In genomic region chr2:218322756-218323525, GRCh38 we compare ENCODE assay signal across 1 cellular context.
TF ChIP-seq lines count a peak whose summit lies in the region.

No MANE protein-coding gene starts in this region.

TF ChIP-seq in K562, 482 proteins besides CTCF, POLR2A, EP300 and RAD21 (continued from another document and continues in another):
- TF ChIP-seq, protein P1, sequence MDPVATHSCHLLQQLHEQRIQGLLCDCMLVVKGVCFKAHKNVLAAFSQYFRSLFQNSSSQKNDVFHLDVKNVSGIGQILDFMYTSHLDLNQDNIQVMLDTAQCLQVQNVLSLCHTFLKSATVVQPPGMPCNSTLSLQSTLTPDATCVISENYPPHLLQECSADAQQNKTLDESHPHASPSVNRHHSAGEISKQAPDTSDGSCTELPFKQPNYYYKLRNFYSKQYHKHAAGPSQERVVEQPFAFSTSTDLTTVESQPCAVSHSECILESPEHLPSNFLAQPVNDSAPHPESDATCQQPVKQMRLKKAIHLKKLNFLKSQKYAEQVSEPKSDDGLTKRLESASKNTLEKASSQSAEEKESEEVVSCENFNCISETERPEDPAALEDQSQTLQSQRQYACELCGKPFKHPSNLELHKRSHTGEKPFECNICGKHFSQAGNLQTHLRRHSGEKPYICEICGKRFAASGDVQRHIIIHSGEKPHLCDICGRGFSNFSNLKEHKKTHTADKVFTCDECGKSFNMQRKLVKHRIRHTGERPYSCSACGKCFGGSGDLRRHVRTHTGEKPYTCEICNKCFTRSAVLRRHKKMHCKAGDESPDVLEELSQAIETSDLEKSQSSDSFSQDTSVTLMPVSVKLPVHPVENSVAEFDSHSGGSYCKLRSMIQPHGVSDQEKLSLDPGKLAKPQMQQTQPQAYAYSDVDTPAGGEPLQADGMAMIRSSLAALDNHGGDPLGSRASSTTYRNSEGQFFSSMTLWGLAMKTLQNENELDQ (CRISPR knock-in tag; IDR thresholded peaks at IDR 0.05; ENCODE audit: borderline replicate concordance), result no peak
- peak; percentile 82; the same call in 1 of the 2 replicates for TF ChIP-seq HNRNPL (IDR thresholded peaks at IDR 0.05; ENCODE audit: low read depth, low read length)
- no peak for TF ChIP-seq SMAD3 (CRISPR knock-in tag; conservative IDR thresholded peaks at IDR 0.05)
- peak in 1 of 2 experiments; percentile 73; a peak in 1 of 4 replicates for TF ChIP-seq MAZ (CRISPR knock-in tag; conservative IDR thresholded peaks at IDR 0.05 in 1 of 2, IDR thresholded peaks at IDR 0.05 in 1 of 2)
- no peak for TF ChIP-seq BRD9 (IDR thresholded peaks at IDR 0.05; ENCODE audit: low read depth, partially characterized antibody)
- no peak for TF ChIP-seq TAF9B (IDR thresholded peaks at IDR 0.05; ENCODE audit: partially characterized antibody)
- no peak for TF ChIP-seq ZNF347 (CRISPR knock-in tag; IDR thresholded peaks at IDR 0.05; ENCODE audit: low read depth)
- TF ChIP-seq ILK (tag; IDR thresholded peaks at IDR 0.05; ENCODE audit: borderline replicate concordance, low read depth), result no peak
- peak; percentile 67; the same call in 1 of the 2 replicates for TF ChIP-seq TEAD4 (IDR thresholded peaks at IDR 0.05; ENCODE audit: low read length)
- no peak for TF ChIP-seq TEAD4 (CRISPR knock-in tag; IDR thresholded peaks at IDR 0.05; ENCODE audit: borderline replicate concordance)
- no peak for TF ChIP-seq HDAC6 (IDR thresholded peaks at IDR 0.05; ENCODE audit: low read depth, low read length)
- TF ChIP-seq ZNF583 (CRISPR knock-in tag; IDR thresholded peaks at IDR 0.05), result no peak
- TF ChIP-seq GATAD2B (IDR thresholded peaks at IDR 0.05; ENCODE audit: borderline replicate concordance), result peak; percentile 17; the same call in 1 of the 2 replicates
- TF ChIP-seq ZKSCAN1 (IDR thresholded peaks at IDR 0.05; ENCODE audit: low read depth, low read length), result no peak
- no peak for TF ChIP-seq SMARCA5 (IDR thresholded peaks at IDR 0.05)
- TF ChIP-seq PRPF4 (IDR thresholded peaks at IDR 0.05; ENCODE audit: insufficient read depth, low read depth, low read length, poor library complexity, severe bottlenecking), result no peak
- TF ChIP-seq, protein P2, sequence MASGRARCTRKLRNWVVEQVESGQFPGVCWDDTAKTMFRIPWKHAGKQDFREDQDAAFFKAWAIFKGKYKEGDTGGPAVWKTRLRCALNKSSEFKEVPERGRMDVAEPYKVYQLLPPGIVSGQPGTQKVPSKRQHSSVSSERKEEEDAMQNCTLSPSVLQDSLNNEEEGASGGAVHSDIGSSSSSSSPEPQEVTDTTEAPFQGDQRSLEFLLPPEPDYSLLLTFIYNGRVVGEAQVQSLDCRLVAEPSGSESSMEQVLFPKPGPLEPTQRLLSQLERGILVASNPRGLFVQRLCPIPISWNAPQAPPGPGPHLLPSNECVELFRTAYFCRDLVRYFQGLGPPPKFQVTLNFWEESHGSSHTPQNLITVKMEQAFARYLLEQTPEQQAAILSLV (tag; IDR thresholded peaks at IDR 0.05), result no peak
- TF ChIP-seq BHLHE40 (IDR thresholded peaks at IDR 0.05; ENCODE audit: low read length), result peak; percentile 76
- no peak for TF ChIP-seq SPI1 (IDR thresholded peaks at IDR 0.05; ENCODE audit: borderline replicate concordance, low read depth, low read length)
- no peak for TF ChIP-seq ZBTB2 (IDR thresholded peaks at IDR 0.05)
- TF ChIP-seq ELK3 (CRISPR knock-in tag; IDR thresholded peaks at IDR 0.05), result no peak
- TF ChIP-seq NRF1 (conservative IDR thresholded peaks at IDR 0.05 in 1 of 2, IDR thresholded peaks at IDR 0.05 in 1 of 2), result peak; percentile 70 to 75
- TF ChIP-seq ZNF41 (CRISPR knock-in tag; conservative IDR thresholded peaks at IDR 0.05), result no peak
- 0 out of 2 replicates have a peak, but pooled peaks have one; percentile 6 for TF ChIP-seq LEF1 (IDR thresholded peaks at IDR 0.05)
- TF ChIP-seq MNT (conservative IDR thresholded peaks at IDR 0.05), result peak in 1 of 2 experiments; percentile 69; a peak in 2 of 4 replicates
- TF ChIP-seq RB1 (IDR thresholded peaks at IDR 0.05; ENCODE audit: low read depth), result 0 out of 2 replicates have a peak, but pooled peaks have one; percentile 49
- TF ChIP-seq MEIS2 (IDR thresholded peaks at IDR 0.05; ENCODE audit: partially characterized antibody), result peak; percentile 24
- TF ChIP-seq KLF1 (tag; IDR thresholded peaks at IDR 0.05), result 0 out of 2 replicates have a peak, but pooled peaks have one; percentile 45
- peak; percentile 75 for TF ChIP-seq POLR2G (IDR thresholded peaks at IDR 0.05; ENCODE audit: low read depth, low read length)
- no peak for TF ChIP-seq TCF7 (IDR thresholded peaks at IDR 0.05; ENCODE audit: borderline replicate concordance)
- TF ChIP-seq E2F5 (CRISPR knock-in tag; IDR thresholded peaks at IDR 0.05), result no peak
- no peak for TF ChIP-seq PTBP1 (IDR thresholded peaks at IDR 0.05; ENCODE audit: low read depth, low read length)
- no peak for TF ChIP-seq KLF6 (CRISPR knock-in tag; IDR thresholded peaks at IDR 0.05; ENCODE audit: borderline replicate concordance)
- TF ChIP-seq NCOR1 (IDR thresholded peaks at IDR 0.05), result peak; percentile 61
- no peak for TF ChIP-seq KAT8 (IDR thresholded peaks at IDR 0.05; ENCODE audit: low read depth)
- no peak for TF ChIP-seq CEBPG (CRISPR knock-in tag; IDR thresholded peaks at IDR 0.05)
- TF ChIP-seq CEBPG (tag; conservative IDR thresholded peaks at IDR 0.05 in 1 of 2, IDR thresholded peaks at IDR 0.05 in 1 of 2), result no peak
- TF ChIP-seq ZSCAN29 (IDR thresholded peaks at IDR 0.05), result no peak
- no peak for TF ChIP-seq RNF2 (IDR thresholded peaks at IDR 0.05)
- TF ChIP-seq HDAC1 (IDR thresholded peaks at IDR 0.05), result peak in 1 of 2 experiments; percentile 28; a peak in 1 of 4 replicates
- TF ChIP-seq FUS (optimal IDR thresholded peaks at IDR 0.05; ENCODE audit: low read depth, low read length), result peak; percentile 19
- no peak for TF ChIP-seq FOXJ3 (CRISPR knock-in tag; IDR thresholded peaks at IDR 0.05)
- TF ChIP-seq DDX20 (tag; IDR thresholded peaks at IDR 0.05; ENCODE audit: low read depth), result no peak
- no peak for TF ChIP-seq JUNB (CRISPR knock-in tag; conservative IDR thresholded peaks at IDR 0.05)
- TF ChIP-seq SP1 (CRISPR knock-in tag; IDR thresholded peaks at IDR 0.05), result peak; percentile 30; the same call in 1 of the 2 replicates
- no peak for TF ChIP-seq ZNF780A (CRISPR knock-in tag; IDR thresholded peaks at IDR 0.05)
- TF ChIP-seq TAL1 (IDR thresholded peaks at IDR 0.05), result no peak
- TF ChIP-seq HNRNPLL (IDR thresholded peaks at IDR 0.05; ENCODE audit: low read depth, low read length, poor library complexity, severe bottlenecking), result no peak
- peak; percentile 3; the same call in 1 of the 2 replicates for TF ChIP-seq CEBPB (tag; IDR thresholded peaks at IDR 0.05)
- peak; percentile 56 for TF ChIP-seq CXXC5 (CRISPR knock-in tag; IDR thresholded peaks at IDR 0.05)
- peak; percentile 100 for TF ChIP-seq NFIC (IDR thresholded peaks at IDR 0.05)
- peak; percentile 51; the same call in 1 of the 2 replicates for TF ChIP-seq ZBTB7A (IDR thresholded peaks at IDR 0.05; ENCODE audit: borderline replicate concordance, control insufficient read depth, low read depth, low read length)
- peak; percentile 16; the same call in 1 of the 2 replicates for TF ChIP-seq MTA3 (IDR thresholded peaks at IDR 0.05; ENCODE audit: borderline replicate concordance)
- peak; percentile 97 for TF ChIP-seq NFIX (CRISPR knock-in tag; IDR thresholded peaks at IDR 0.05; ENCODE audit: low read depth)
- 0 out of 4 replicates have a peak, but pooled peaks of 1 of the 2 experiments have one; percentile 36 for TF ChIP-seq SIN3A (IDR thresholded peaks at IDR 0.05; ENCODE audit: borderline replicate concordance in 2 of 2, control insufficient read depth in 1 of 2, low read depth in 2 of 2, low read length in 2 of 2)
- TF ChIP-seq BCL6 (CRISPR knock-in tag; IDR thresholded peaks at IDR 0.05), result no peak
- peak; percentile 72 for TF ChIP-seq RBFOX2 (IDR thresholded peaks at IDR 0.05; ENCODE audit: low read depth, low read length)
- TF ChIP-seq KDM4B (IDR thresholded peaks at IDR 0.05; ENCODE audit: borderline replicate concordance in 2 of 2, low read depth in 1 of 2), result no peak
- TF ChIP-seq, protein P3, sequence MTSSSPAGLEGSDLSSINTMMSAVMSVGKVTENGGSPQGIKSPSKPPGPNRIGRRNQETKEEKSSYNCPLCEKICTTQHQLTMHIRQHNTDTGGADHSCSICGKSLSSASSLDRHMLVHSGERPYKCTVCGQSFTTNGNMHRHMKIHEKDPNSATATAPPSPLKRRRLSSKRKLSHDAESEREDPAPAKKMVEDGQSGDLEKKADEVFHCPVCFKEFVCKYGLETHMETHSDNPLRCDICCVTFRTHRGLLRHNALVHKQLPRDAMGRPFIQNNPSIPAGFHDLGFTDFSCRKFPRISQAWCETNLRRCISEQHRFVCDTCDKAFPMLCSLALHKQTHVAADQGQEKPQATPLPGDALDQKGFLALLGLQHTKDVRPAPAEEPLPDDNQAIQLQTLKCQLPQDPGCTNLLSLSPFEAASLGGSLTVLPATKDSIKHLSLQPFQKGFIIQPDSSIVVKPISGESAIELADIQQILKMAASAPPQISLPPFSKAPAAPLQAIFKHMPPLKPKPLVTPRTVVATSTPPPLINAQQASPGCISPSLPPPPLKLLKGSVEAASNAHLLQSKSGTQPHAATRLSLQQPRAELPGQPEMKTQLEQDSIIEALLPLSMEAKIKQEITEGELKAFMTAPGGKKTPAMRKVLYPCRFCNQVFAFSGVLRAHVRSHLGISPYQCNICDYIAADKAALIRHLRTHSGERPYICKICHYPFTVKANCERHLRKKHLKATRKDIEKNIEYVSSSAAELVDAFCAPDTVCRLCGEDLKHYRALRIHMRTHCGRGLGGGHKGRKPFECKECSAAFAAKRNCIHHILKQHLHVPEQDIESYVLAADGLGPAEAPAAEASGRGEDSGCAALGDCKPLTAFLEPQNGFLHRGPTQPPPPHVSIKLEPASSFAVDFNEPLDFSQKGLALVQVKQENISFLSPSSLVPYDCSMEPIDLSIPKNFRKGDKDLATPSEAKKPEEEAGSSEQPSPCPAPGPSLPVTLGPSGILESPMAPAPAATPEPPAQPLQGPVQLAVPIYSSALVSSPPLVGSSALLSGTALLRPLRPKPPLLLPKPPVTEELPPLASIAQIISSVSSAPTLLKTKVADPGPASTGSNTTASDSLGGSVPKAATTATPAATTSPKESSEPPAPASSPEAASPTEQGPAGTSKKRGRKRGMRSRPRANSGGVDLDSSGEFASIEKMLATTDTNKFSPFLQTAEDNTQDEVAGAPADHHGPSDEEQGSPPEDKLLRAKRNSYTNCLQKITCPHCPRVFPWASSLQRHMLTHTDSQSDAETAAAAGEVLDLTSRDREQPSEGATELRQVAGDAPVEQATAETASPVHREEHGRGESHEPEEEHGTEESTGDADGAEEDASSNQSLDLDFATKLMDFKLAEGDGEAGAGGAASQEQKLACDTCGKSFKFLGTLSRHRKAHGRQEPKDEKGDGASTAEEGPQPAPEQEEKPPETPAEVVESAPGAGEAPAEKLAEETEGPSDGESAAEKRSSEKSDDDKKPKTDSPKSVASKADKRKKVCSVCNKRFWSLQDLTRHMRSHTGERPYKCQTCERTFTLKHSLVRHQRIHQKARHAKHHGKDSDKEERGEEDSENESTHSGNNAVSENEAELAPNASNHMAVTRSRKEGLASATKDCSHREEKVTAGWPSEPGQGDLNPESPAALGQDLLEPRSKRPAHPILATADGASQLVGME (CRISPR knock-in tag; IDR thresholded peaks at IDR 0.05), result no peak
- TF ChIP-seq HMGXB4 (CRISPR knock-in tag; IDR thresholded peaks at IDR 0.05), result no peak
